Comparison of ENCODE assay signal across 22 cellular contexts in the genomic region with DNA sequence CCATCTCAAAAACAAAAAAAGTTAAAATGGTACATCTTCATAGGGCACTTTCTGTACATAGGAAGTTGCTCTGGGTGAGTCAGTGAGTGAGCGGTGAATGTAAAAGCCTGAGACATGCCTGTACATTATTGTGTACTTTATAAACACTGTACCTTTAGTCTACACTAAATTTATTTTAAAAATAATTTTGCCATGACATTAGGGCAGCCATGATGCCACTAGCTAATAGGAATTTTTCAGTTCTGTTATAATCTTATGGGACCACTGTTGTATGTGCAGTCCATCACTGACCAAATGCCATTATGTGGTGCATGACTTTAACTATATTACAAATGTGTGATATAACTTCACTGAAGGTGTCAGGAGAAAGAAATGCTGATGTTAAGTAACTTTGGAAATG. TPM values are rescaled to one million over a fixed set of nuclear protein-coding genes. Genes with fewer than 3 reads are reported as not detected.
"Had no signal": no experiment of that assay in that cellular context is flagged by ENCODE, and none has a peak within 500 bp of the region (broad histone marks: within the 10 kb centered on the region; RNA-seq: fewer than 3 reads in every experiment).

No MANE protein-coding gene starts in this region.

- FAIRE-seq: astrocyte, pancreas, TTC549 had no signal

- H3K36me3 ChIP-seq: adrenal gland, gastroesophageal sphincter, heart left ventricle, pancreas, stomach, vagina had no signal

- DNase-seq: activated CD4-positive, alpha-beta memory T cell treated with anti-CD3 and anti-CD28 coated beads for 36 hours; activated CD4-positive, alpha-beta T cell treated with anti-CD3 and anti-CD28 coated beads for 4 hours; activated gamma-delta T cell treated with Interleukin-2 at 50 U/mL for 16 hours; activated T-cell treated with anti-CD3 and anti-CD28 coated beads for 4 hours; adrenal gland; dorsolateral prefrontal cortex; erythroblast; heart left ventricle; naive thymus-derived CD8-positive, alpha-beta T cell; pancreas; stimulated activated CD4-positive, alpha-beta T cell treated with anti-CD3 and anti-CD28 coated beads, Interleukin-4, amount 100 ng/mL, for 24 hours; stomach; trophoblast cell had no signal

- H3K4me3 ChIP-seq: adrenal gland, dorsolateral prefrontal cortex, gastroesophageal sphincter, heart left ventricle, pancreas, stomach, vagina had no signal

- H3K27ac ChIP-seq: adrenal gland, dorsolateral prefrontal cortex, gastroesophageal sphincter, heart left ventricle, pancreas, stomach, vagina had no signal

- H3K9me3 ChIP-seq: adrenal gland, gastroesophageal sphincter, heart left ventricle, pancreas, stomach, vagina had no signal

- ATAC-seq: activated naive CD4-positive, alpha-beta T cell treated with anti-CD3 and anti-CD28 coated beads, Interleukin-2, amount 50 U/mL, for 72 hours; gastroesophageal sphincter; heart left ventricle; naive thymus-derived CD8-positive, alpha-beta T cell; pancreas; sciatic nerve; stimulated activated effector memory CD8-positive, alpha-beta T cell treated with anti-CD3 and anti-CD28 coated beads, Interleukin-12 subunit alpha, Interleukin-12 subunit beta, amount 100 ng/mL, for 72 hours; WTC11 had no signal

- H3K27me3 ChIP-seq: adrenal gland, gastroesophageal sphincter, heart left ventricle, pancreas, stomach, vagina had no signal

RNA-seq across cellular contexts. Expression of gene TXNDC2, which starts 11.0 kb away (rescaled TPM):
- total RNA-seq: activated CD4-positive, alpha-beta memory T cell treated with anti-CD3 and anti-CD28 coated beads for 36 hours; activated naive CD4-positive, alpha-beta T cell treated with anti-CD3 and anti-CD28 coated beads, Interleukin-2, amount 50 U/mL, for 72 hours; heart left ventricle; naive thymus-derived CD8-positive, alpha-beta T cell; pancreas; sciatic nerve had no signal
- polyA plus RNA-seq: liver; naive thymus-derived CD8-positive, alpha-beta T cell; pancreas; stomach had no signal
